Comparison of ENCODE assay signal across 8 cellular contexts in the genomic region with DNA sequence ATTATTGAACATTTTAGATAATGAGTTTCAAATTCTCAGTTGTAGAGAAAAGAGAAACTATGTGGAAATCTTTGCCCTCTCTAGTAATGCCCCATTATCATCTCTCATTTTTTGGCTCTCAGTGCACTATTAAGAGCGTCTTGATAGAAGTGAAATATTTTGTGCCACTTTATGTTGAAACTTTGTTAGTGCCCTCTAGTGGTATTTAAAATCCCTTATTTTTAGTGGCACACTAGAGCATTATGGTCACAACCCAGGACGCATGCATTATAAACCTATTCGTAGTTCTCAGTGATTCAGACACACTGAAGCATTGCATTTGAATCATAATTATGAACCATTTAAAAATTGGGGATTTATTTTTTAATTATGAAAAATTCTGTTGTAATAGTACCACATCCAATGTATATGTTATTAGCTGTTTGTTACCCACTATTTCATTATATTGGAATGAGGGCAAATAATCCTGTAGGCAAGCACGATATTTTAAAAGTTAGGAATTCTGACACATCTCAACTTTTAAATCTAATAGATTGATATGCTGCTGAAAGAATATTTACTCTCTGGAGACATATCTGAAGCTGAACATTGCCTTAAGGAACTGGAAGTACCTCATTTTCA. TPM values are rescaled to one million over a fixed set of nuclear protein-coding genes. Genes with fewer than 3 reads are reported as not detected.
DNase-seq lines count a peak whose midpoint lies in the region; ATAC-seq, FAIRE-seq and TF ChIP-seq lines count a peak whose summit lies in the region.

No MANE protein-coding gene starts in this region.

- H3K4me1 ChIP-seq in thoracic aorta (ENCODE audit: control insufficient read depth in 1 of 2, low read depth in 2 of 2), result peaks cover 0 to 3% of the 10 kb centered on the region in 2 donors

- TF ChIP-seq CTCF in HFFc6 (IDR thresholded peaks at IDR 0.05) (peak; percentile 84), astrocyte of the spinal cord (IDR thresholded peaks at IDR 0.05; ENCODE audit: low read depth, low read length) (peak; percentile 31), thoracic aorta (IDR thresholded peaks at IDR 0.05) (peak; percentile 63)

- no peak for DNase-seq in activated naive CD8-positive, alpha-beta T cell treated with anti-CD3 and anti-CD28 coated beads for 36 hours
- DNase-seq in HFFc6 (peak; percentile 48), NCI-H345 treated with DMSO at 0.1 percent for 48 hours (lab: John Stamatoyannopoulos, UW; ENCODE audit: unreplicated experiment) (peak; percentile 9), astrocyte of the spinal cord (ENCODE audit: low read depth, low spot score) (peak; percentile 60), thoracic aorta (ENCODE audit: low spot score) (no peak), 8988T (no peak)

- FAIRE-seq in islet of Langerhans (lab: Jason Lieb, UNC), result peak; percentile 79

- ATAC-seq in thoracic aorta (ENCODE audit: insufficient number of reproducible peaks, low FRiP score, low read depth), result no peak

- no peaks in the 10 kb centered on the region for H3K36me3 Mint-ChIP-seq in activated naive CD8-positive, alpha-beta T cell
- H3K36me3 Mint-ChIP-seq in activated naive CD8-positive, alpha-beta T cell treated with anti-CD3 and anti-CD28 coated beads for 36 hours, result peaks cover 26% of the 10 kb centered on the region
- H3K36me3 Mint-ChIP-seq in HFFc6 (ENCODE audit: low read depth), result peaks cover 14% of the 10 kb centered on the region; the same call in 1 of the 2 replicates

- H3K27ac ChIP-seq in thoracic aorta, result no peak overlapping the region

- in situ Hi-C loops in astrocyte of the spinal cord (cut with HindIII; ENCODE audit: low sequenced_read_pairs), result no loop called here

- no peaks in the 10 kb centered on the region for H3K27me3 Mint-ChIP-seq in activated naive CD8-positive, alpha-beta T cell
- H3K27me3 Mint-ChIP-seq in activated naive CD8-positive, alpha-beta T cell treated with anti-CD3 and anti-CD28 coated beads for 36 hours, result no peaks in the 10 kb centered on the region
- H3K27me3 Mint-ChIP-seq in HFFc6 (ENCODE audit: insufficient read depth), result no peaks in the 10 kb centered on the region

- H3K27ac Mint-ChIP-seq in activated naive CD8-positive, alpha-beta T cell, result peak overlapping the region; percentile 34
- H3K27ac Mint-ChIP-seq in activated naive CD8-positive, alpha-beta T cell treated with anti-CD3 and anti-CD28 coated beads for 36 hours, result no peak overlapping the region
- no peak overlapping the region for H3K27ac Mint-ChIP-seq in HFFc6

- no peak overlapping the region for H3K4me3 ChIP-seq in astrocyte of the spinal cord (ENCODE audit: low read depth, low read length)
- H3K4me3 ChIP-seq in thoracic aorta, result no peak overlapping the region

- peaks cover 35% of the 10 kb centered on the region for H3K36me3 ChIP-seq in thoracic aorta

- peaks cover 57% of the 10 kb centered on the region for H3K4me1 Mint-ChIP-seq in activated naive CD8-positive, alpha-beta T cell (ENCODE audit: low read depth)
- peaks cover 50% of the 10 kb centered on the region for H3K4me1 Mint-ChIP-seq in activated naive CD8-positive, alpha-beta T cell treated with anti-CD3 and anti-CD28 coated beads for 36 hours
- H3K4me1 Mint-ChIP-seq in HFFc6 (ENCODE audit: low read depth), result peaks cover 27% of the 10 kb centered on the region

- no peaks in the 10 kb centered on the region for H3K27me3 ChIP-seq in thoracic aorta (replicated peaks; ENCODE audit: insufficient read depth)

- no peaks in the 10 kb centered on the region for H3K9me3 ChIP-seq in thoracic aorta

- no peak overlapping the region for H3K4me3 Mint-ChIP-seq in activated naive CD8-positive, alpha-beta T cell
- H3K4me3 Mint-ChIP-seq in activated naive CD8-positive, alpha-beta T cell treated with anti-CD3 and anti-CD28 coated beads for 36 hours, result no peak overlapping the region
- no peak overlapping the region for H3K4me3 Mint-ChIP-seq in HFFc6

- H3K9me3 Mint-ChIP-seq in activated naive CD8-positive, alpha-beta T cell (ENCODE audit: low read depth), result no peaks in the 10 kb centered on the region
- H3K9me3 Mint-ChIP-seq in activated naive CD8-positive, alpha-beta T cell treated with anti-CD3 and anti-CD28 coated beads for 36 hours, result no peaks in the 10 kb centered on the region
- no peaks in the 10 kb centered on the region for H3K9me3 Mint-ChIP-seq in HFFc6

RNA-seq across cellular contexts. Expression of a gene that starts 21.9 kb away (rescaled TPM):
- total RNA-seq in activated naive CD8-positive, alpha-beta T cell treated with anti-CD3 and anti-CD28 coated beads for 36 hours, result 100 to 1,000 TPM; 125 TPM
- 10 to 100 TPM; 56.0 to 85.6 (median 72.8) TPM for total RNA-seq in HFFc6 (2021; fragmentation: NEBNext Ultra II Directional; extraction: Animal tissue kit (Norgen Biotek cat#: 25700))
- 10 to 100 TPM; 53.5 to 91.3 TPM for total RNA-seq in thoracic aorta

RNA-seq across cellular contexts. Expression of a gene that starts 25.3 kb away (rescaled TPM):
- total RNA-seq in activated naive CD8-positive, alpha-beta T cell treated with anti-CD3 and anti-CD28 coated beads for 36 hours, result 10 to 100 TPM; 35.6 to 37.1 TPM
- 10 to 100 TPM; 28.5 to 36.1 (median 31.2) TPM for total RNA-seq in HFFc6 (2021; fragmentation: NEBNext Ultra II Directional; extraction: Animal tissue kit (Norgen Biotek cat#: 25700))
- total RNA-seq in thoracic aorta, result 10 to 100 TPM; 19.0 to 33.2 TPM

RNA-seq across cellular contexts. Expression of a gene that starts 25.7 kb away (rescaled TPM):
- 10 to 100 TPM; 45.1 to 46.1 TPM for total RNA-seq in activated naive CD8-positive, alpha-beta T cell treated with anti-CD3 and anti-CD28 coated beads for 36 hours
- 10 to 100 TPM; 48.9 to 61.1 (median 56.6) TPM for total RNA-seq in HFFc6 (2021; fragmentation: NEBNext Ultra II Directional; extraction: Animal tissue kit (Norgen Biotek cat#: 25700))
- 100 to 1,000 TPM in 1 of 2 donors, 10 to 100 TPM in 1; 41.6 to 115 TPM for total RNA-seq in thoracic aorta

Comparison
In these comparisons a context has a peak if more than half of its experiments do, and no peak if none do; other contexts are left out.
1. DNase-seq: peak in HFFc6 (single experiment), NCI-H345 treated with DMSO at 0.1 percent for 48 hours (single experiment) and astrocyte of the spinal cord (single experiment); none in activated naive CD8-positive, alpha-beta T cell treated with anti-CD3 and anti-CD28 coated beads for 36 hours (single experiment), thoracic aorta (single experiment) and 8988T (single experiment).
2. CTCF ChIP-seq: peak in every context shown above with its lines; median percentile 84 in HFFc6; 63 in thoracic aorta; 31 in astrocyte of the spinal cord.